In the genomic region with DNA sequence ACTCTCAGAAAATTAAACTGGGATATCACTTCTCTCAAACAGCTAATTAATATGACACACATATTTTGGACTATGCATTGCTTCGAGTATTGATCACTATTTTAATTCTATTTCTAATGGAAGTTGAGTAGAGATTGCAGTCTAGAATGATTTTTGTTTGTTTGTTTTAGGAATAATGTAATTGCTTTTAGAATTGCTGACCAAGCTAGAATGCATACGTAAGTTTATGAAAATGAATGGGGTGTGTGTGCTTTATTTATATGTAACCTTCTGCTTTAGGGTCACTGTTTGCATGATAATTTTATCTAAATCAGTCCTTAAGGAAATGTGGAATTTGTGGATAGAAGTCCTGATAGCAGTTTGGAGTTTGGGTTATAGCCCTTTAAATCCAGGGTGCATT, we compare ENCODE assay signal across 22 cellular contexts.
"Had no signal": no experiment of that assay in that cellular context is flagged by ENCODE, and none has a peak within 500 bp of the region (broad histone marks: within the 10 kb centered on the region; RNA-seq: fewer than 3 reads in every experiment).

No MANE protein-coding gene starts in this region.

- H3K9ac ChIP-seq: parathyroid adenoma had no signal

- H3K4me1 Mint-ChIP-seq: memory B cell; natural killer cell; stimulated activated memory B cell treated with anti-CD40 and anti-IgM and Interleukin-4, amounts not matched to agents 10 μg/mL and 1 μg/mL and 100 μg/mL, for 72 hours had no signal

- H3K36me3 ChIP-seq: esophagus squamous epithelium, prostate gland, spleen, tibial artery, upper lobe of left lung, uterus had no signal

- ATAC-seq: effector memory CD8-positive, alpha-beta T cell; left lobe of liver; natural killer cell; stimulated activated memory B cell treated with anti-CD40 and anti-IgM and Interleukin-4, amounts not matched to agents 10 μg/mL and 1 μg/mL and 100 μg/mL, for 72 hours had no signal

- H3K4me3 Mint-ChIP-seq: dendritic cell treated with granulocyte-macrophage colony-stimulating factor and Interleukin-4, amounts not matched to agents 40 ng/mL and 50 ng/mL, for 4 days; effector memory CD8-positive, alpha-beta T cell; memory B cell; mesothelial cell of epicardium; natural killer cell; stimulated activated memory B cell treated with anti-CD40 and anti-IgM and Interleukin-4, amounts not matched to agents 10 μg/mL and 1 μg/mL and 100 μg/mL, for 72 hours; stimulated activated naive CD8-positive, alpha-beta T cell treated with anti-CD3 and anti-CD28 coated beads, Interleukin-15, Interleukin-2, amounts not matched to agents 100 ng/mL and 50 ng/mL, for 24 hours had no signal

- H3K27me3 ChIP-seq: esophagus squamous epithelium, spleen, tibial artery, upper lobe of left lung had no signal

- H3K27ac Mint-ChIP-seq: dendritic cell treated with granulocyte-macrophage colony-stimulating factor and Interleukin-4, amounts not matched to agents 40 ng/mL and 50 ng/mL, for 4 days; effector memory CD8-positive, alpha-beta T cell; memory B cell; natural killer cell; stimulated activated memory B cell treated with anti-CD40 and anti-IgM and Interleukin-4, amounts not matched to agents 10 μg/mL and 1 μg/mL and 100 μg/mL, for 72 hours; stimulated activated naive CD8-positive, alpha-beta T cell treated with anti-CD3 and anti-CD28 coated beads, Interleukin-15, Interleukin-2, amounts not matched to agents 100 ng/mL and 50 ng/mL, for 24 hours had no signal

- H3K9me3 Mint-ChIP-seq: dendritic cell treated with granulocyte-macrophage colony-stimulating factor and Interleukin-4, amounts not matched to agents 40 ng/mL and 50 ng/mL, for 4 days; memory B cell; mesothelial cell of epicardium; natural killer cell; stimulated activated naive CD8-positive, alpha-beta T cell treated with anti-CD3 and anti-CD28 coated beads, Interleukin-15, Interleukin-2, amounts not matched to agents 100 ng/mL and 50 ng/mL, for 24 hours had no signal

- H3K9me3 ChIP-seq: esophagus squamous epithelium, prostate gland, spleen, tibial artery, upper lobe of left lung, uterus had no signal

- H2AFZ ChIP-seq: parathyroid adenoma had no signal

- H3K27me3 Mint-ChIP-seq: memory B cell; stimulated activated memory B cell treated with anti-CD40 and anti-IgM and Interleukin-4, amounts not matched to agents 10 μg/mL and 1 μg/mL and 100 μg/mL, for 72 hours had no signal

- H3K79me2 ChIP-seq: parathyroid adenoma had no signal

- H3K27ac ChIP-seq: esophagus squamous epithelium, parathyroid adenoma, prostate gland, spleen, tibial artery, upper lobe of left lung, uterus had no signal

- H3K4me3 ChIP-seq: esophagus squamous epithelium, prostate gland, spleen, tibial artery, upper lobe of left lung, uterus had no signal

- DNase-seq: effector memory CD8-positive, alpha-beta T cell; esophagus squamous epithelium; foreskin fibroblast; kidney glomerular epithelial cell; natural killer cell; spleen; stimulated activated CD4-positive, alpha-beta T cell treated with anti-CD3 and anti-CD28 coated beads, Interleukin-15, amount 100 ng/mL, for 24 hours; stimulated activated CD4-positive, alpha-beta T cell treated with anti-CD3 and anti-CD28 coated beads, Interleukin-1b, Interleukin-23, amount 100 ng/mL, for 48 hours; stimulated activated CD4-positive, alpha-beta T cell treated with anti-CD3 and anti-CD28 coated beads, Interleukin-4, amount 100 ng/mL, for 24 hours; tibial artery; upper lobe of left lung; uterus had no signal

- H3K36me3 Mint-ChIP-seq: memory B cell; mesothelial cell of epicardium; natural killer cell; stimulated activated memory B cell treated with anti-CD40 and anti-IgM and Interleukin-4, amounts not matched to agents 10 μg/mL and 1 μg/mL and 100 μg/mL, for 72 hours had no signal

- FAIRE-seq: colon, islet of Langerhans had no signal

- H3K4me1 ChIP-seq: esophagus squamous epithelium, parathyroid adenoma, prostate gland, spleen, tibial artery, upper lobe of left lung, uterus had no signal
